In the genomic region with DNA sequence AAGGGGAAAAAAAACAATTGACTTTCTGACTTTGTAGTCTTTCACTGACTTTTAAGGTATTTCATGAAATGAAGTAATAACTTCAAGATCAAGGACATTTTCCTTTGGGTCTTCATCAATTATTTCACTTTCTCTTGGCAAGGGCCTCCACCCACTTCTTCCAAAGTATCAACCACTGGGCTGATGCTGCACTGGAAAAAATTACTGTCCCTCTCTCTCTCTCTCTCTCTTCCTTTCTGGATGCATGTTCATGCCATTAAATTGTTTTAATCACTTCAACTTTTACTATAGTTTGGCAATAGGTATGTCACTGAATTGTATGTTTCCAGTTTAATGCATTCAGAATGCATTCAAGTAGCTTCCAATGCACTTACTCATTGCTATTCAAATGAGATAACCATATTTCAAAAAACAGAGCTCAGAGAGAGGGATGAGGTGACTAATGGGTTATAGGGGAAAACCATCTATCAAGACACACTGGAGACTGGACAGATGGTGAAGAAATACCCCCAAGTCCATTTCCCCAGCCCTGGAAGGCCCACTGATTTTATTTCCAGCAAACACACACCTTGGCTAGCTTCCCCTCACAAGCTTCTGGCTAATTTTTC, we compare ENCODE assay signal across 14 cellular contexts.
A peak's percentile ranks its signal among the peaks of the same experiment; 100 is the strongest.
DNase-seq lines count a peak whose midpoint lies in the region; ATAC-seq and TF ChIP-seq lines count a peak whose summit lies in the region.
"Had no signal": no experiment of that assay in that cellular context is flagged by ENCODE, and none has a peak within 500 bp of the region (broad histone marks: within the 10 kb centered on the region; RNA-seq: fewer than 3 reads in every experiment).

No MANE protein-coding gene starts in this region.

- peak overlapping the region in 5 of 9 donors; percentile 4 to 68 (median 47) for H3K27ac Mint-ChIP-seq in naive thymus-derived CD4-positive, alpha-beta T cell

- H3K4me3 Mint-ChIP-seq in naive thymus-derived CD4-positive, alpha-beta T cell, result peak overlapping the region in 5 of 10 donors; percentile 38 to 82 (median 70)

- ATAC-seq in naive thymus-derived CD4-positive, alpha-beta T cell, result no peak
- no peak for ATAC-seq in left lung
- ATAC-seq in HG03045 (IDR thresholded peaks at IDR 0.05; ENCODE audit: unreplicated experiment), result no peak
- ATAC-seq: HepG2, Right ventricle myocardium inferior had no signal

- no peaks in the 10 kb centered on the region for H3K27me3 ChIP-seq in DOHH2 (ENCODE audit: control insufficient read depth, low read length)
- no peaks in the 10 kb centered on the region for H3K27me3 ChIP-seq in naive thymus-derived CD4-positive, alpha-beta T cell (ENCODE audit: control insufficient read depth in 2 of 2, insufficient read depth in 2 of 2, low read length in 2 of 2)
- H3K27me3 ChIP-seq in left lung, result no peaks in the 10 kb centered on the region
- H3K27me3 ChIP-seq: sigmoid colon, thyroid gland had no signal

- H3F3A ChIP-seq in DOHH2 (ENCODE audit: control insufficient read depth, insufficient read depth), result peaks cover 24% of the 10 kb centered on the region

- H3K9me3 ChIP-seq in DOHH2 (ENCODE audit: control insufficient read depth, insufficient read depth, low read length) (no peaks in the 10 kb centered on the region; the same call in 1 of the 2 replicates), left lung (no peaks in the 10 kb centered on the region)
- H3K9me3 ChIP-seq in naive thymus-derived CD4-positive, alpha-beta T cell (ENCODE audit: control insufficient read depth in 2 of 3, low read length in 3 of 3), result no peaks in the 10 kb centered on the region
- H3K9me3 ChIP-seq: sigmoid colon, thyroid gland had no signal

- H3K27me3 Mint-ChIP-seq in naive thymus-derived CD4-positive, alpha-beta T cell, result no peaks in the 10 kb centered on the region

- peaks cover 0 to 5% (median 0%) of the 10 kb centered on the region in 11 donors for H3K9me3 Mint-ChIP-seq in naive thymus-derived CD4-positive, alpha-beta T cell

- peaks cover 0 to 7% (median 0%) of the 10 kb centered on the region in 5 donors for H3K36me3 Mint-ChIP-seq in naive thymus-derived CD4-positive, alpha-beta T cell

- H3K4me1 ChIP-seq in DOHH2 (ENCODE audit: control insufficient read depth, low read length), result peaks cover 59% of the 10 kb centered on the region
- H3K4me1 ChIP-seq in naive thymus-derived CD4-positive, alpha-beta T cell (ENCODE audit: control insufficient read depth in 2 of 2, insufficient read depth in 2 of 2, low read length in 2 of 2), result peaks cover 0 to 21% of the 10 kb centered on the region in 2 donors
- H3K4me1 ChIP-seq in left lung, result no peaks in the 10 kb centered on the region

- no peaks in the 10 kb centered on the region for H4K20me1 ChIP-seq in DOHH2 (ENCODE audit: control insufficient read depth, insufficient read depth, low read depth, low read length)

- peaks cover 10 to 58% (median 41%) of the 10 kb centered on the region in 7 donors for H3K4me1 Mint-ChIP-seq in naive thymus-derived CD4-positive, alpha-beta T cell

- intact Hi-C loops in naive thymus-derived CD4-positive, alpha-beta T cell (cut with micrococcal nuclease), result loop anchor here (10.0 kb wide), 2 partner anchors 80 to 590 kb away; no protein-coding TSS in a partner anchor
- intact Hi-C loops in left lung (cut with DNase I), result no loop called here

- H3K36me3 ChIP-seq in DOHH2 (ENCODE audit: control insufficient read depth, low read length) (no peaks in the 10 kb centered on the region), left lung (no peaks in the 10 kb centered on the region)
- H3K36me3 ChIP-seq in naive thymus-derived CD4-positive, alpha-beta T cell (ENCODE audit: control insufficient read depth in 2 of 3, insufficient read depth in 3 of 3, low read length in 3 of 3), result no peaks in the 10 kb centered on the region
- H3K36me3 ChIP-seq: sigmoid colon, thyroid gland had no signal

- POLR2A ChIA-PET in naive thymus-derived CD4-positive, alpha-beta T cell (lab: Charles Lee), result interaction anchor here (0.6 to 0.8 kb wide), 2 partner anchors 667 to 1587 kb away, joined by 3 to 8 read pairs; no protein-coding TSS in a partner anchor

- H3K9me2 ChIP-seq in DOHH2 (replicated peaks; ENCODE audit: control insufficient read depth, low read length), result no peaks in the 10 kb centered on the region

- no peaks in the 10 kb centered on the region for H3K79me2 ChIP-seq in DOHH2 (ENCODE audit: control insufficient read depth, low read length)

- peak; percentile 88 for DNase-seq in HS-5 (ENCODE audit: low read depth)
- peak; percentile 24 for DNase-seq in astrocyte of the spinal cord (ENCODE audit: low read depth, low spot score)
- DNase-seq in naive thymus-derived CD4-positive, alpha-beta T cell, result no peak
- no peak for DNase-seq in left lung
- DNase-seq in HuH-7 (ENCODE audit: low spot score), result no peak
- DNase-seq: activated CD8-positive, alpha-beta memory T cell treated with anti-CD3 and anti-CD28 coated beads, Interleukin-2, amount 50 U/mL, for 48 hours; GOT3; NCI-H1436 treated with DMSO at 0.1 percent for 48 hours; sigmoid colon; thyroid gland had no signal

- in situ Hi-C loops in astrocyte of the spinal cord (cut with HindIII; ENCODE audit: low sequenced_read_pairs), result no loop called here

- CTCF ChIA-PET in naive thymus-derived CD4-positive, alpha-beta T cell (lab: Charles Lee), result no interaction called here

- H3K27ac ChIP-seq in DOHH2 (ENCODE audit: low read depth, low read length) (peak overlapping the region; percentile 92), left lung (no peak overlapping the region)
- H3K27ac ChIP-seq in naive thymus-derived CD4-positive, alpha-beta T cell (ENCODE audit: low read depth, low read length), result no peak overlapping the region
- H3K27ac ChIP-seq: thyroid gland had no signal

- TF ChIP-seq CTCF in DOHH2 (IDR thresholded peaks at IDR 0.05; ENCODE audit: low read depth, low read length, poor library complexity, severe bottlenecking) (no peak), astrocyte of the spinal cord (IDR thresholded peaks at IDR 0.05; ENCODE audit: low read depth, low read length) (no peak), left lung (IDR thresholded peaks at IDR 0.05) (no peak)

- peak overlapping the region; percentile 79 for H3K4me2 ChIP-seq in DOHH2 (ENCODE audit: low read length)

- H3K4me3 ChIP-seq in DOHH2 (ENCODE audit: low read length) (peak overlapping the region; percentile 65), astrocyte of the spinal cord (ENCODE audit: low read depth, low read length) (no peak overlapping the region), left lung (no peak overlapping the region)
- H3K4me3 ChIP-seq in naive thymus-derived CD4-positive, alpha-beta T cell (ENCODE audit: low read length), result no peak overlapping the region
- H3K4me3 ChIP-seq: sigmoid colon, thyroid gland had no signal

Comparison
In these comparisons a context has a peak if more than half of its experiments do, and no peak if none do; other contexts are left out.
1. DNase-seq: peak in HS-5 (single experiment) and astrocyte of the spinal cord (single experiment); none in naive thymus-derived CD4-positive, alpha-beta T cell (0 of 9), left lung (0 of 2) and HuH-7 (single experiment).
2. intact Hi-C loops: an anchor here in naive thymus-derived CD4-positive, alpha-beta T cell (10.0 kb wide); none called in left lung.